In genomic region chr15:93028632-93029612, GRCh38 we compare ENCODE assay signal across 7 cellular contexts.
DNase-seq lines count a peak whose midpoint lies in the region; ATAC-seq and TF ChIP-seq lines count a peak whose summit lies in the region.

No MANE protein-coding gene starts in this region.

- H3K9me3 ChIP-seq in muscle layer of duodenum (ENCODE audit: control insufficient read depth in 1 of 2, low read length in 2 of 2) (no peaks in the 10 kb centered on the region), vagina (no peaks in the 10 kb centered on the region)

- H3K27ac ChIP-seq in epithelial cell of prostate: peak overlapping the region; percentile 76
- peak overlapping the region; percentile 86 for H3K27ac ChIP-seq in muscle layer of duodenum (ENCODE audit: low read length)
- peak overlapping the region; percentile 79 for H3K27ac ChIP-seq in vagina

- intact Hi-C loops in vagina (cut with DNase I): no loop called here

- TF ChIP-seq POLR2A in vagina (IDR thresholded peaks at IDR 0.05): no peak

- H3K36me3 ChIP-seq in H7 (replicated peaks; ENCODE audit: control insufficient read depth, insufficient read depth, low read length): peaks cover 22% of the 10 kb centered on the region
- H3K36me3 ChIP-seq in muscle layer of duodenum (ENCODE audit: control insufficient read depth in 1 of 2, insufficient read depth in 2 of 2, low read length in 2 of 2): peaks cover 25 to 27% of the 10 kb centered on the region in 2 donors
- H3K36me3 ChIP-seq in vagina: peaks cover 0 to 25% of the 10 kb centered on the region in 2 donors

- no peak overlapping the region for H3K4me3 ChIP-seq in H7 (ENCODE audit: insufficient read depth, low read depth, low read length)
- H3K4me3 ChIP-seq in muscle layer of duodenum (ENCODE audit: low read depth in 1 of 2, low read length in 2 of 2): peak overlapping the region in 1 of 2 donors; percentile 27
- peak overlapping the region in 1 of 2 donors; percentile 2 for H3K4me3 ChIP-seq in vagina

- peak; percentile 64 for DNase-seq in H7
- peak; percentile 84 for DNase-seq in SIG-M5 (lab: John Stamatoyannopoulos, UW)
- DNase-seq in epithelial cell of prostate (ENCODE audit: low read depth, low spot score): peak; percentile 53
- peak in 1 of 2 donors; percentile 95 for DNase-seq in vagina (ENCODE audit: extremely low spot score in 2 of 2)
- DNase-seq in NCI-H69 (lab: John Stamatoyannopoulos, UW): no peak

- ATAC-seq in GM21367 (IDR thresholded peaks at IDR 0.05; ENCODE audit: unreplicated experiment): no peak

- H3K4me1 ChIP-seq in muscle layer of duodenum (ENCODE audit: control insufficient read depth in 1 of 2, insufficient read depth in 2 of 2, low read length in 2 of 2) (peaks cover 12 to 47% of the 10 kb centered on the region in 2 donors), vagina (peaks cover 49% of the 10 kb centered on the region)

- H3K27me3 ChIP-seq in H7 (ENCODE audit: control insufficient read depth, insufficient read depth, low read length) (no peaks in the 10 kb centered on the region), muscle layer of duodenum (ENCODE audit: low read depth, low read length) (no peaks in the 10 kb centered on the region), vagina (no peaks in the 10 kb centered on the region)

- TF ChIP-seq CTCF in vagina (IDR thresholded peaks at IDR 0.05): no peak
